13 cellular contexts compared by ENCODE assay signal in genomic region chr21:29092102-29092959, GRCh38. TPM values are rescaled to one million over a fixed set of nuclear protein-coding genes. Genes with fewer than 3 reads are reported as not detected.
DNase-seq lines count a peak whose midpoint lies in the region; ATAC-seq and TF ChIP-seq lines count a peak whose summit lies in the region.
"Had no signal": no experiment of that assay in that cellular context is flagged by ENCODE, and none has a peak within 500 bp of the region (broad histone marks: within the 10 kb centered on the region; RNA-seq: fewer than 3 reads in every experiment).

No MANE protein-coding gene starts in this region.

- peaks cover 2% of the 10 kb centered on the region for H3K36me3 Mint-ChIP-seq in activated CD4-positive, alpha-beta T cell treated with anti-CD3 and anti-CD28 coated beads for 36 hours (ENCODE audit: low read depth)
- H3K36me3 Mint-ChIP-seq in activated CD4-positive, alpha-beta T cell treated with anti-CD3 and anti-CD28 coated beads, Interleukin-2, amount 10 ng/mL, durations not matched to agents 7 days and 5 days (ENCODE audit: low read depth), result peaks cover 4% of the 10 kb centered on the region

- H3K27ac Mint-ChIP-seq in activated CD4-positive, alpha-beta T cell treated with anti-CD3 and anti-CD28 coated beads for 36 hours, result peak overlapping the region; percentile 59
- H3K27ac Mint-ChIP-seq in activated CD4-positive, alpha-beta T cell treated with anti-CD3 and anti-CD28 coated beads, Interleukin-2, amount 10 ng/mL, durations not matched to agents 7 days and 5 days, result no peak overlapping the region
- H3K27ac Mint-ChIP-seq: activated naive CD4-positive, alpha-beta T cell treated with anti-CD3 and anti-CD28 coated beads, Interleukin-2, amount 50 U/mL, for 24 hours had no signal

- peak overlapping the region in 1 of 4 donors; percentile 30 for H3K4me3 ChIP-seq in adrenal gland
- H3K4me3 ChIP-seq in thoracic aorta, result peak overlapping the region; percentile 21
- H3K4me3 ChIP-seq in H7 (ENCODE audit: insufficient read depth, low read depth, low read length), result no peak overlapping the region
- H3K4me3 ChIP-seq: pancreas had no signal

- intact Hi-C loops in activated CD4-positive, alpha-beta T cell treated with anti-CD3 and anti-CD28 coated beads for 36 hours (cut with DNase I, micrococcal nuclease), result loop anchor here (5.0 to 10.0 kb wide), 5 partner anchors 65 to 565 kb away; no protein-coding TSS in a partner anchor
- intact Hi-C loops in adrenal gland (cut with DNase I), result loop anchor here in 1 of 2 donors (10.0 kb wide), 1 partner anchor 62 kb away; no protein-coding TSS in a partner anchor

- no peaks in the 10 kb centered on the region for H3K27me3 Mint-ChIP-seq in activated CD4-positive, alpha-beta T cell treated with anti-CD3 and anti-CD28 coated beads for 36 hours
- peaks cover 1% of the 10 kb centered on the region for H3K27me3 Mint-ChIP-seq in activated CD4-positive, alpha-beta T cell treated with anti-CD3 and anti-CD28 coated beads, Interleukin-2, amount 10 ng/mL, durations not matched to agents 7 days and 5 days
- H3K27me3 Mint-ChIP-seq: activated naive CD4-positive, alpha-beta T cell treated with anti-CD3 and anti-CD28 coated beads, Interleukin-2, amount 50 U/mL, for 24 hours had no signal

- POLR2A ChIA-PET in activated CD4-positive, alpha-beta T cell treated with anti-CD3 and anti-CD28 coated beads for 36 hours (lab: Charles Lee), result no interaction called here
- POLR2A ChIA-PET in activated CD4-positive, alpha-beta T cell treated with anti-CD3 and anti-CD28 coated beads, Interleukin-2, amount 10 ng/mL, durations not matched to agents 7 days and 5 days (lab: Charles Lee), result no interaction called here

- H3K27ac ChIP-seq in adrenal gland (peak overlapping the region in 4 of 5 donors; percentile 26 to 88 (median 82)), foreskin keratinocyte (no peak overlapping the region), thoracic aorta (peak overlapping the region in 1 of 2 donors; percentile 22)
- H3K27ac ChIP-seq: 22Rv1, pancreas had no signal

- H3K4me3 Mint-ChIP-seq in activated CD4-positive, alpha-beta T cell treated with anti-CD3 and anti-CD28 coated beads for 36 hours, result no peak overlapping the region
- H3K4me3 Mint-ChIP-seq in activated CD4-positive, alpha-beta T cell treated with anti-CD3 and anti-CD28 coated beads, Interleukin-2, amount 10 ng/mL, durations not matched to agents 7 days and 5 days, result no peak overlapping the region
- H3K4me3 Mint-ChIP-seq: activated naive CD4-positive, alpha-beta T cell treated with anti-CD3 and anti-CD28 coated beads, Interleukin-2, amount 50 U/mL, for 24 hours had no signal

- H3K4me1 Mint-ChIP-seq in activated CD4-positive, alpha-beta T cell treated with anti-CD3 and anti-CD28 coated beads for 36 hours, result peaks cover 17% of the 10 kb centered on the region
- peaks cover 12% of the 10 kb centered on the region for H3K4me1 Mint-ChIP-seq in activated CD4-positive, alpha-beta T cell treated with anti-CD3 and anti-CD28 coated beads, Interleukin-2, amount 10 ng/mL, durations not matched to agents 7 days and 5 days

- H3K36me3 ChIP-seq in adrenal gland (replicated peaks in 1 of 2), result no peaks in the 10 kb centered on the region
- no peaks in the 10 kb centered on the region for H3K36me3 ChIP-seq in thoracic aorta
- no peaks in the 10 kb centered on the region for H3K36me3 ChIP-seq in H7 (replicated peaks; ENCODE audit: control insufficient read depth, insufficient read depth, low read length)

- H3K27me3 ChIP-seq in adrenal gland (no peaks in the 10 kb centered on the region), foreskin keratinocyte (no peaks in the 10 kb centered on the region), thoracic aorta (replicated peaks; ENCODE audit: insufficient read depth) (no peaks in the 10 kb centered on the region), H7 (ENCODE audit: control insufficient read depth, insufficient read depth, low read length) (no peaks in the 10 kb centered on the region)
- H3K27me3 ChIP-seq: pancreas had no signal

- CTCF ChIA-PET in activated CD4-positive, alpha-beta T cell treated with anti-CD3 and anti-CD28 coated beads for 36 hours (lab: Charles Lee), result interaction anchor here (0.9 to 2.3 kb wide), 9 partner anchors 10 to 284 kb away, joined by 3 to 6 read pairs (median 4); no protein-coding TSS in a partner anchor
- CTCF ChIA-PET in activated CD4-positive, alpha-beta T cell treated with anti-CD3 and anti-CD28 coated beads, Interleukin-2, amount 10 ng/mL, durations not matched to agents 7 days and 5 days (lab: Charles Lee), result interaction anchor here (1.1 to 1.5 kb wide), 3 partner anchors 11 to 48 kb away, joined by 3 read pairs; no protein-coding TSS in a partner anchor

- 36 to 46% (median 39%) methylated on average over 9 of the region's 9 CpGs for WGBS in adrenal gland, 4 donors

- ATAC-seq in activated CD4-positive, alpha-beta T cell treated with anti-CD3 and anti-CD28 coated beads for 36 hours, result peak; percentile 60
- ATAC-seq in foreskin keratinocyte (no peak), thoracic aorta (ENCODE audit: insufficient number of reproducible peaks, low FRiP score, low read depth) (peak; percentile 17), GM21423 (IDR thresholded peaks at IDR 0.05; ENCODE audit: unreplicated experiment) (no peak)

- DNase-seq in activated CD4-positive, alpha-beta T cell treated with anti-CD3 and anti-CD28 coated beads for 36 hours, result no peak
- DNase-seq in activated CD4-positive, alpha-beta T cell treated with anti-CD3 and anti-CD28 coated beads, Interleukin-2, amount 10 ng/mL, durations not matched to agents 7 days and 5 days, result no peak
- peak; percentile 50 to 87 (median 64) for DNase-seq in adrenal gland
- peak in 1 of 2 donors; percentile 12 for DNase-seq in foreskin keratinocyte
- no peak for DNase-seq in thoracic aorta (ENCODE audit: low spot score)
- DNase-seq in H7, result no peak
- no peak for DNase-seq in ureter (ENCODE audit: low spot score)
- DNase-seq: NCI-H524, pancreas had no signal

- no peak for TF ChIP-seq POLR2A in adrenal gland (IDR thresholded peaks at IDR 0.05)

- no peaks in the 10 kb centered on the region for H3K9me3 ChIP-seq in adrenal gland (replicated peaks in 1 of 3)
- no peaks in the 10 kb centered on the region for H3K9me3 ChIP-seq in thoracic aorta
- H3K9me3 ChIP-seq: pancreas had no signal

- TF ChIP-seq CTCF in adrenal gland (IDR thresholded peaks at IDR 0.05), result no peak
- TF ChIP-seq CTCF in foreskin keratinocyte (conservative IDR thresholded peaks at IDR 0.05), result peak; percentile 31
- no peak for TF ChIP-seq CTCF in thoracic aorta (IDR thresholded peaks at IDR 0.05)

- H3K9me3 Mint-ChIP-seq in activated CD4-positive, alpha-beta T cell treated with anti-CD3 and anti-CD28 coated beads for 36 hours (ENCODE audit: low read depth), result no peaks in the 10 kb centered on the region
- no peaks in the 10 kb centered on the region for H3K9me3 Mint-ChIP-seq in activated CD4-positive, alpha-beta T cell treated with anti-CD3 and anti-CD28 coated beads, Interleukin-2, amount 10 ng/mL, durations not matched to agents 7 days and 5 days
- H3K9me3 Mint-ChIP-seq: activated naive CD4-positive, alpha-beta T cell treated with anti-CD3 and anti-CD28 coated beads, Interleukin-2, amount 50 U/mL, for 24 hours had no signal

- H3K4me1 ChIP-seq in adrenal gland (replicated peaks in 1 of 2) (peaks cover 13 to 29% of the 10 kb centered on the region in 2 donors), foreskin keratinocyte (peaks cover 15% of the 10 kb centered on the region), thoracic aorta (ENCODE audit: control insufficient read depth in 1 of 2, low read depth in 2 of 2) (peaks cover 15 to 27% of the 10 kb centered on the region in 2 donors)

RNA-seq across cellular contexts. Expression of gene CCT8, which starts 18.9 kb away (rescaled TPM):
- 100 to 1,000 TPM; 465 to 572 TPM for total RNA-seq in activated CD4-positive, alpha-beta T cell treated with anti-CD3 and anti-CD28 coated beads for 36 hours
- total RNA-seq in activated CD4-positive, alpha-beta T cell treated with anti-CD3 and anti-CD28 coated beads, Interleukin-2, amount 10 ng/mL, durations not matched to agents 7 days and 5 days, result 100 to 1,000 TPM; 210 to 235 TPM
- total RNA-seq in adrenal gland (100 to 1,000 TPM; 136 to 225 (median 154) TPM), foreskin keratinocyte (236 and 264 TPM in 2 replicates), thoracic aorta (100 to 1,000 TPM in 1 of 2 donors, 10 to 100 TPM in 1; 76.9 to 110 TPM), ureter (121 TPM)
- polyA plus RNA-seq in adrenal gland (100 to 1,000 TPM; 108 to 382 (median 210) TPM), foreskin keratinocyte (184 and 228 TPM in 2 replicates)
- total RNA-seq in H7 (2014; rRNA removed; shearing (Covaris generic)), result 259 and 325 TPM in 2 replicates

RNA-seq across cellular contexts. Expression of gene MAP3K7CL, which starts 38.1 kb away (rescaled TPM):
- 1 to 10 TPM; 4.9 to 5.6 TPM for total RNA-seq in activated CD4-positive, alpha-beta T cell treated with anti-CD3 and anti-CD28 coated beads for 36 hours
- total RNA-seq in activated CD4-positive, alpha-beta T cell treated with anti-CD3 and anti-CD28 coated beads, Interleukin-2, amount 10 ng/mL, durations not matched to agents 7 days and 5 days, result 1 to 10 TPM; 5.0 to 6.6 TPM
- 10 to 100 TPM in 6 of 8 donors, 1 to 10 TPM in 2; 3.6 to 29.5 (median 17.6) TPM for total RNA-seq in adrenal gland
- polyA plus RNA-seq in adrenal gland, result 10 to 100 TPM; 10.6 to 17.7 (median 11.3) TPM
- 14.5 and 15.0 TPM in 2 replicates for total RNA-seq in foreskin keratinocyte
- polyA plus RNA-seq in foreskin keratinocyte, result 12.3 and 12.4 TPM in 2 replicates
- total RNA-seq in thoracic aorta, result 10 to 100 TPM; 20.3 to 41.2 TPM
- total RNA-seq in H7 (2014; rRNA removed; shearing (Covaris generic)), result not detected in 2 replicates
- total RNA-seq in ureter, result 11.5 TPM
- total RNA-seq: SK-MEL-5 had no signal

Comparison
In these comparisons a context has a peak if more than half of its experiments do, and no peak if none do; other contexts are left out.
1. ATAC-seq: peak in activated CD4-positive, alpha-beta T cell treated with anti-CD3 and anti-CD28 coated beads for 36 hours (single experiment) and thoracic aorta (single experiment); none in foreskin keratinocyte (single experiment) and GM21423 (single experiment).
2. DNase-seq: peak in adrenal gland (7 of 7); none in activated CD4-positive, alpha-beta T cell treated with anti-CD3 and anti-CD28 coated beads for 36 hours (single experiment), activated CD4-positive, alpha-beta T cell treated with anti-CD3 and anti-CD28 coated beads, Interleukin-2, amount 10 ng/mL, durations not matched to agents 7 days and 5 days (single experiment), thoracic aorta (single experiment), H7 (single experiment) and ureter (single experiment).